Comparison of ENCODE assay signal across 14 cellular contexts in genomic region chr12:67442896-67443295, GRCh38.
"Had no signal": no experiment of that assay in that cellular context is flagged by ENCODE, and none has a peak within 500 bp of the region (broad histone marks: within the 10 kb centered on the region; RNA-seq: fewer than 3 reads in every experiment).

No MANE protein-coding gene starts in this region.

- H3K36me3 ChIP-seq: left ventricle myocardium inferior, right atrium auricular region, suprapubic skin, upper lobe of left lung had no signal

- H3K4me3 ChIP-seq: suprapubic skin, upper lobe of left lung had no signal

- DNase-seq: activated B cell treated with CpG ODN at 0.5 μM for 24 hours; activated CD4-positive, alpha-beta memory T cell treated with anti-CD3 and anti-CD28 coated beads for 36 hours; activated CD4-positive, alpha-beta T cell treated with anti-CD3 and anti-CD28 coated beads for 4 hours; activated naive CD8-positive, alpha-beta T cell treated with anti-CD3 and anti-CD28 coated beads, Interleukin-2, amount 10 ng/mL, durations not matched to agents 7 days and 5 days; foreskin keratinocyte; mammary epithelial cell; stimulated activated CD4-positive, alpha-beta T cell treated with anti-CD3 and anti-CD28 coated beads, Interleukin-15, amount 100 ng/mL, for 24 hours; stimulated activated CD4-positive, alpha-beta T cell treated with anti-CD3 and anti-CD28 coated beads, Interleukin-2, amount 100 ng/mL, for 48 hours; stimulated activated naive CD8-positive, alpha-beta T cell treated with anti-CD3 and anti-CD28 coated beads, Interleukin-15, amount 100 ng/mL, for 72 hours; upper lobe of left lung had no signal

- H3K27me3 ChIP-seq: dorsolateral prefrontal cortex, right atrium auricular region, suprapubic skin, upper lobe of left lung had no signal

- H3K4me1 ChIP-seq: foreskin keratinocyte had no signal

- ATAC-seq: foreskin keratinocyte; stimulated activated naive CD8-positive, alpha-beta T cell treated with anti-CD3 and anti-CD28 coated beads, Interleukin-15, amount 100 ng/mL, for 72 hours had no signal

- H3K9me3 ChIP-seq: left ventricle myocardium inferior, right atrium auricular region, suprapubic skin, upper lobe of left lung had no signal

- H3K27ac ChIP-seq: dorsolateral prefrontal cortex, foreskin keratinocyte, suprapubic skin, upper lobe of left lung had no signal
